1 cellular context compared by ENCODE assay signal in genomic region chr3:14319654-14320182, GRCh38.
TF ChIP-seq lines count a peak whose summit lies in the region.

No MANE protein-coding gene starts in this region.

TF ChIP-seq in K562, 482 proteins besides CTCF, POLR2A, EP300 and RAD21 (continued from another document and continues in another):
- TF ChIP-seq POU5F1 (IDR thresholded peaks at IDR 0.05; ENCODE audit: borderline replicate concordance, low read depth, low read length, partially characterized antibody): peak; percentile 54
- TF ChIP-seq ZNF76 (CRISPR knock-in tag; IDR thresholded peaks at IDR 0.05; ENCODE audit: borderline replicate concordance): no peak
- no peak for TF ChIP-seq ZNF212 (CRISPR knock-in tag; IDR thresholded peaks at IDR 0.05)
- TF ChIP-seq ZBTB49 (CRISPR knock-in tag; IDR thresholded peaks at IDR 0.05; ENCODE audit: borderline replicate concordance): no peak
- TF ChIP-seq L3MBTL2 (IDR thresholded peaks at IDR 0.05): peak; percentile 58; the same call in 1 of the 2 replicates
- TF ChIP-seq ASH1L (IDR thresholded peaks at IDR 0.05; ENCODE audit: borderline replicate concordance, low read depth, partially characterized antibody): peak; percentile 53
- TF ChIP-seq ATF7 (IDR thresholded peaks at IDR 0.05): peak; percentile 91
- no peak for TF ChIP-seq PCBP1 (IDR thresholded peaks at IDR 0.05; ENCODE audit: low read depth, low read length, poor library complexity, severe bottlenecking)
- peak; percentile 90 for TF ChIP-seq TRIM28 (IDR thresholded peaks at IDR 0.05)
- no peak for TF ChIP-seq HSF4 (CRISPR knock-in tag; IDR thresholded peaks at IDR 0.05; ENCODE audit: borderline replicate concordance)
- no peak for TF ChIP-seq TCF7L2 (IDR thresholded peaks at IDR 0.05; ENCODE audit: low read depth, low read length)
- no peak for TF ChIP-seq ZNF655 (CRISPR knock-in tag; IDR thresholded peaks at IDR 0.05)
- no peak for TF ChIP-seq ELF2 (CRISPR knock-in tag; IDR thresholded peaks at IDR 0.05)
- peak; percentile 97 for TF ChIP-seq USF2 (CRISPR knock-in tag; IDR thresholded peaks at IDR 0.05)
- no peak for TF ChIP-seq BMI1 (IDR thresholded peaks at IDR 0.05; ENCODE audit: low read length)
- 0 out of 2 replicates have a peak, but pooled peaks have one; percentile 37 for TF ChIP-seq BACH1 (tag; IDR thresholded peaks at IDR 0.05)
- no peak for TF ChIP-seq NR2C2 (CRISPR knock-in tag; IDR thresholded peaks at IDR 0.05)
- peak; percentile 23; the same call in 1 of the 2 replicates for TF ChIP-seq NR2C2 (tag; IDR thresholded peaks at IDR 0.05)
- TF ChIP-seq TCFL5 (CRISPR knock-in tag; conservative IDR thresholded peaks at IDR 0.05): no peak
- TF ChIP-seq CREM (IDR thresholded peaks at IDR 0.05; ENCODE audit: low read depth): peak; percentile 92
- no peak for TF ChIP-seq GMEB1 (CRISPR knock-in tag; IDR thresholded peaks at IDR 0.05)
- peak; percentile 66 for TF ChIP-seq CEBPB (tag; IDR thresholded peaks at IDR 0.05)
- TF ChIP-seq MLLT1 (IDR thresholded peaks at IDR 0.05): no peak
- TF ChIP-seq ZNF318 (IDR thresholded peaks at IDR 0.05; ENCODE audit: borderline replicate concordance in 1 of 2, low read depth in 1 of 2): no peak
- 0 out of 2 replicates have a peak, but pooled peaks have one; percentile 65 for TF ChIP-seq FOXK1 (CRISPR knock-in tag; IDR thresholded peaks at IDR 0.05; ENCODE audit: borderline replicate concordance)
- TF ChIP-seq ETS1 (conservative IDR thresholded peaks at IDR 0.05; ENCODE audit: control insufficient read depth, low read depth, low read length): no peak; the same call in 1 of the 2 replicates
- TF ChIP-seq OTX1 (CRISPR knock-in tag; IDR thresholded peaks at IDR 0.05): no peak
- TF ChIP-seq CBFA2T3 (IDR thresholded peaks at IDR 0.05): no peak
- no peak for TF ChIP-seq ZNF384 (IDR thresholded peaks at IDR 0.05; ENCODE audit: low read depth, low read length)
- TF ChIP-seq ZNF174 (CRISPR knock-in tag; IDR thresholded peaks at IDR 0.05): no peak
- TF ChIP-seq ERF (CRISPR knock-in tag; IDR thresholded peaks at IDR 0.05): no peak
- TF ChIP-seq RBM25 (IDR thresholded peaks at IDR 0.05; ENCODE audit: low read depth, low read length, severe bottlenecking): peak; percentile 67
- TF ChIP-seq ZBTB43 (CRISPR knock-in tag; IDR thresholded peaks at IDR 0.05): no peak
- TF ChIP-seq HDAC6 (IDR thresholded peaks at IDR 0.05; ENCODE audit: low read depth, low read length): no peak
- 0 out of 2 replicates have a peak, but pooled peaks have one; percentile 8 for TF ChIP-seq ZEB2 (IDR thresholded peaks at IDR 0.05)
- TF ChIP-seq DIDO1 (tag; IDR thresholded peaks at IDR 0.05; ENCODE audit: low read depth): 0 out of 2 replicates have a peak, but pooled peaks have one; percentile 34
- peak; percentile 76; the same call in 1 of the 2 replicates for TF ChIP-seq RB1 (IDR thresholded peaks at IDR 0.05; ENCODE audit: low read depth)
- TF ChIP-seq TRIM24 (IDR thresholded peaks at IDR 0.05): peak; percentile 49 to 71; a peak in 1 of 4 replicates
- TF ChIP-seq SMAD1 (IDR thresholded peaks at IDR 0.05; ENCODE audit: low read depth, low read length, partially characterized antibody): peak; percentile 41
- peak; percentile 58; the same call in 1 of the 2 replicates for TF ChIP-seq TFAP4 (CRISPR knock-in tag; IDR thresholded peaks at IDR 0.05; ENCODE audit: borderline replicate concordance)
- peak; percentile 91 for TF ChIP-seq ZFP36 (IDR thresholded peaks at IDR 0.05; ENCODE audit: low read depth, low read length, partially characterized antibody)
- no peak for TF ChIP-seq PTTG1 (tag; IDR thresholded peaks at IDR 0.05; ENCODE audit: low read depth)
- TF ChIP-seq CREBBP (IDR thresholded peaks at IDR 0.05; ENCODE audit: low read depth, low read length): peak; percentile 34
- TF ChIP-seq ZNF143 (CRISPR knock-in tag; IDR thresholded peaks at IDR 0.05): peak; percentile 96
